In the genomic region with DNA sequence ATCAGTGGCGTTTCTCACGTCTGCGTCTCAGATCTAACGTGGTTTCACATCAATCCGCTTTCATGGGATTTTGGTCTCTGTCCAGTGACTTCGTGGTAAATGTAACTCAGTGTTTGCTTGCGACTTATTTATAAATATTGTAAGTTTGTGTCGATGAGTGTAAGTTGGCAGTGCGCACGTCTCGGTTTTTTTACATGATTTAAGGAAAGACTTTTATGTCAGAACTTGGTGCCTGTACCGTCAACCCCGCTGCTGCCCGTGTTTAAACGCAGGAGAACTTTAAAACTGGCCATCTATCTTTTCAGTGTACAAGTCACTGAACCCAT, we compare ENCODE assay signal across 1 cellular context.
TF ChIP-seq lines count a peak whose summit lies in the region.

No MANE protein-coding gene starts in this region.

TF ChIP-seq in K562, 482 proteins besides CTCF, POLR2A, EP300 and RAD21:
- TF ChIP-seq ILK (tag; IDR thresholded peaks at IDR 0.05; ENCODE audit: borderline replicate concordance, low read depth) (no peak), ZFP1 (CRISPR knock-in tag; IDR thresholded peaks at IDR 0.05) (no peak), POLR2AphosphoS2 (IDR thresholded peaks at IDR 0.05; ENCODE audit: low read length) (no peak), GTF2F1 (IDR thresholded peaks at IDR 0.05; ENCODE audit: low read depth, low read length) (no peak), MTF1 (CRISPR knock-in tag; IDR thresholded peaks at IDR 0.05; ENCODE audit: borderline replicate concordance) (peak; percentile 76; the same call in 1 of the 2 replicates), ZBTB1 (CRISPR knock-in tag; IDR thresholded peaks at IDR 0.05; ENCODE audit: borderline replicate concordance, low read depth) (no peak), TBL1XR1 (IDR thresholded peaks at IDR 0.05; ENCODE audit: low read length in 2 of 2) (no peak), SMARCC2 (IDR thresholded peaks at IDR 0.05; ENCODE audit: low read depth) (no peak), NFIX (CRISPR knock-in tag; IDR thresholded peaks at IDR 0.05; ENCODE audit: low read depth) (peak; percentile 41; the same call in 1 of the 2 replicates), ETS2 (tag; IDR thresholded peaks at IDR 0.05; ENCODE audit: borderline replicate concordance, poor library complexity, severe bottlenecking) (no peak), ZNF408 (CRISPR knock-in tag; IDR thresholded peaks at IDR 0.05; ENCODE audit: low read depth) (peak; percentile 83; the same call in 1 of the 2 replicates), ZNF707 (CRISPR knock-in tag; conservative IDR thresholded peaks at IDR 0.05) (0 out of 2 replicates have a peak, but pooled peaks have one; percentile 51)
- TF ChIP-seq, protein P1, sequence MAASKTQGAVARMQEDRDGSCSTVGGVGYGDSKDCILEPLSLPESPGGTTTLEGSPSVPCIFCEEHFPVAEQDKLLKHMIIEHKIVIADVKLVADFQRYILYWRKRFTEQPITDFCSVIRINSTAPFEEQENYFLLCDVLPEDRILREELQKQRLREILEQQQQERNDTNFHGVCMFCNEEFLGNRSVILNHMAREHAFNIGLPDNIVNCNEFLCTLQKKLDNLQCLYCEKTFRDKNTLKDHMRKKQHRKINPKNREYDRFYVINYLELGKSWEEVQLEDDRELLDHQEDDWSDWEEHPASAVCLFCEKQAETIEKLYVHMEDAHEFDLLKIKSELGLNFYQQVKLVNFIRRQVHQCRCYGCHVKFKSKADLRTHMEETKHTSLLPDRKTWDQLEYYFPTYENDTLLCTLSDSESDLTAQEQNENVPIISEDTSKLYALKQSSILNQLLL (CRISPR knock-in tag; IDR thresholded peaks at IDR 0.05; ENCODE audit: borderline replicate concordance), result 0 out of 2 replicates have a peak, but pooled peaks have one; percentile 21
- TF ChIP-seq, protein P2, sequence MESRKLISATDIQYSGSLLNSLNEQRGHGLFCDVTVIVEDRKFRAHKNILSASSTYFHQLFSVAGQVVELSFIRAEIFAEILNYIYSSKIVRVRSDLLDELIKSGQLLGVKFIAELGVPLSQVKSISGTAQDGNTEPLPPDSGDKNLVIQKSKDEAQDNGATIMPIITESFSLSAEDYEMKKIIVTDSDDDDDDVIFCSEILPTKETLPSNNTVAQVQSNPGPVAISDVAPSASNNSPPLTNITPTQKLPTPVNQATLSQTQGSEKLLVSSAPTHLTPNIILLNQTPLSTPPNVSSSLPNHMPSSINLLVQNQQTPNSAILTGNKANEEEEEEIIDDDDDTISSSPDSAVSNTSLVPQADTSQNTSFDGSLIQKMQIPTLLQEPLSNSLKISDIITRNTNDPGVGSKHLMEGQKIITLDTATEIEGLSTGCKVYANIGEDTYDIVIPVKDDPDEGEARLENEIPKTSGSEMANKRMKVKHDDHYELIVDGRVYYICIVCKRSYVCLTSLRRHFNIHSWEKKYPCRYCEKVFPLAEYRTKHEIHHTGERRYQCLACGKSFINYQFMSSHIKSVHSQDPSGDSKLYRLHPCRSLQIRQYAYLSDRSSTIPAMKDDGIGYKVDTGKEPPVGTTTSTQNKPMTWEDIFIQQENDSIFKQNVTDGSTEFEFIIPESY (CRISPR knock-in tag; IDR thresholded peaks at IDR 0.05), result 0 out of 2 replicates have a peak, but pooled peaks have one; percentile 14
- TF ChIP-seq, protein P3, sequence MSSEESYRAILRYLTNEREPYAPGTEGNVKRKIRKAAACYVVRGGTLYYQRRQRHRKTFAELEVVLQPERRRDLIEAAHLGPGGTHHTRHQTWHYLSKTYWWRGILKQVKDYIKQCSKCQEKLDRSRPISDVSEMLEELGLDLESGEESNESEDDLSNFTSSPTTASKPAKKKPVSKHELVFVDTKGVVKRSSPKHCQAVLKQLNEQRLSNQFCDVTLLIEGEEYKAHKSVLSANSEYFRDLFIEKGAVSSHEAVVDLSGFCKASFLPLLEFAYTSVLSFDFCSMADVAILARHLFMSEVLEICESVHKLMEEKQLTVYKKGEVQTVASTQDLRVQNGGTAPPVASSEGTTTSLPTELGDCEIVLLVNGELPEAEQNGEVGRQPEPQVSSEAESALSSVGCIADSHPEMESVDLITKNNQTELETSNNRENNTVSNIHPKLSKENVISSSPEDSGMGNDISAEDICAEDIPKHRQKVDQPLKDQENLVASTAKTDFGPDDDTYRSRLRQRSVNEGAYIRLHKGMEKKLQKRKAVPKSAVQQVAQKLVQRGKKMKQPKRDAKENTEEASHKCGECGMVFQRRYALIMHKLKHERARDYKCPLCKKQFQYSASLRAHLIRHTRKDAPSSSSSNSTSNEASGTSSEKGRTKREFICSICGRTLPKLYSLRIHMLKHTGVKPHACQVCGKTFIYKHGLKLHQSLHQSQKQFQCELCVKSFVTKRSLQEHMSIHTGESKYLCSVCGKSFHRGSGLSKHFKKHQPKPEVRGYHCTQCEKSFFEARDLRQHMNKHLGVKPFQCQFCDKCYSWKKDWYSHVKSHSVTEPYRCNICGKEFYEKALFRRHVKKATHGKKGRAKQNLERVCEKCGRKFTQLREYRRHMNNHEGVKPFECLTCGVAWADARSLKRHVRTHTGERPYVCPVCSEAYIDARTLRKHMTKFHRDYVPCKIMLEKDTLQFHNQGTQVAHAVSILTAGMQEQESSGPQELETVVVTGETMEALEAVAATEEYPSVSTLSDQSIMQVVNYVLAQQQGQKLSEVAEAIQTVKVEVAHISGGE (CRISPR knock-in tag; IDR thresholded peaks at IDR 0.05), result peak in 1 of 3 experiments; percentile 59; a peak in 1 of 6 replicates
TF ChIP-seq in K562: peak in this region for 7.
